Comparison of ENCODE assay signal across 1 cellular context in genomic region chr1:212791676-212792395, GRCh38.
TF ChIP-seq lines count a peak whose summit lies in the region.

NSL1 (minus strand) TSS chr1:212791777; CDS start chr1:212791763, 14 bp downstream.
TATDN3 (plus strand) TSS chr1:212791894; CDS start chr1:212791922, 28 bp downstream.

TF ChIP-seq in HepG2, 621 proteins besides CTCF, POLR2A, EP300 and RAD21 (continued from another document and continues in another):
- TF ChIP-seq ZNF142 (CRISPR knock-in tag; IDR thresholded peaks at IDR 0.05): peak; percentile 87
- no peak for TF ChIP-seq ZNF432 (CRISPR knock-in tag; IDR thresholded peaks at IDR 0.05; ENCODE audit: borderline replicate concordance)
- no peak for TF ChIP-seq CENPX (CRISPR knock-in tag; IDR thresholded peaks at IDR 0.05)
- peak; percentile 93; the same call in 1 of the 2 replicates for TF ChIP-seq KLF13 (CRISPR knock-in tag; IDR thresholded peaks at IDR 0.05)
- TF ChIP-seq MYPOP (CRISPR knock-in tag; IDR thresholded peaks at IDR 0.05): peak; percentile 96
- TF ChIP-seq ZNF672 (CRISPR knock-in tag; IDR thresholded peaks at IDR 0.05): 0 out of 2 replicates have a peak, but pooled peaks have one; percentile 30
- TF ChIP-seq ZNF335 (CRISPR knock-in tag; IDR thresholded peaks at IDR 0.05): peak; percentile 87
- peak; percentile 96 for TF ChIP-seq MED1 (CRISPR knock-in tag; IDR thresholded peaks at IDR 0.05)
- TF ChIP-seq CREB3 (CRISPR knock-in tag; IDR thresholded peaks at IDR 0.05): peak; percentile 74
- no peak for TF ChIP-seq JDP2 (CRISPR knock-in tag; IDR thresholded peaks at IDR 0.05; ENCODE audit: borderline replicate concordance)
- TF ChIP-seq ZKSCAN1 (IDR thresholded peaks at IDR 0.05; ENCODE audit: low read length): no peak
- peak; percentile 65; the same call in 1 of the 2 replicates for TF ChIP-seq ZBTB20 (CRISPR knock-in tag; IDR thresholded peaks at IDR 0.05; ENCODE audit: borderline replicate concordance, low read depth)
- peak; percentile 96 for TF ChIP-seq DMAP1 (CRISPR knock-in tag; IDR thresholded peaks at IDR 0.05)
- no peak for TF ChIP-seq CAMTA2 (CRISPR knock-in tag; IDR thresholded peaks at IDR 0.05; ENCODE audit: borderline replicate concordance)
- TF ChIP-seq ZNF3 (CRISPR knock-in tag; IDR thresholded peaks at IDR 0.05): no peak
- TF ChIP-seq ZNF639 (CRISPR knock-in tag; conservative IDR thresholded peaks at IDR 0.05): peak; percentile 96
- no peak; the same call in 1 of the 2 replicates for TF ChIP-seq BRCA1 (CRISPR knock-in tag; IDR thresholded peaks at IDR 0.05)
- peak; percentile 92 for TF ChIP-seq PHF5A (CRISPR knock-in tag; IDR thresholded peaks at IDR 0.05; ENCODE audit: low read depth, unreplicated experiment)
- no peak for TF ChIP-seq FLYWCH1 (CRISPR knock-in tag; IDR thresholded peaks at IDR 0.05)
- TF ChIP-seq ZBTB38 (CRISPR knock-in tag; IDR thresholded peaks at IDR 0.05): peak; percentile 92
- peak; percentile 69; the same call in 1 of the 2 replicates for TF ChIP-seq ZNF652 (CRISPR knock-in tag; IDR thresholded peaks at IDR 0.05; ENCODE audit: borderline replicate concordance, low read depth)
- no peak for TF ChIP-seq ATRX (CRISPR knock-in tag; IDR thresholded peaks at IDR 0.05; ENCODE audit: borderline replicate concordance)
- TF ChIP-seq NR2F1 (CRISPR knock-in tag; IDR thresholded peaks at IDR 0.05): peak in 1 of 2 experiments; percentile 56
- peak; percentile 100 for TF ChIP-seq GABPB1 (CRISPR knock-in tag; IDR thresholded peaks at IDR 0.05)
- TF ChIP-seq RFXAP (CRISPR knock-in tag; IDR thresholded peaks at IDR 0.05; ENCODE audit: borderline replicate concordance): peak; percentile 92
- no peak for TF ChIP-seq TCF12 (IDR thresholded peaks at IDR 0.05)
- TF ChIP-seq TCF12 (CRISPR knock-in tag; IDR thresholded peaks at IDR 0.05): no peak; the same call in 1 of the 2 replicates
- peak; percentile 98; the same call in 1 of the 2 replicates for TF ChIP-seq CBX5 (CRISPR knock-in tag; IDR thresholded peaks at IDR 0.05; ENCODE audit: borderline replicate concordance)
- TF ChIP-seq ZNF44 (CRISPR knock-in tag; IDR thresholded peaks at IDR 0.05): no peak
- TF ChIP-seq SOX6 (IDR thresholded peaks at IDR 0.05): no peak
- TF ChIP-seq SOX6 (CRISPR knock-in tag; IDR thresholded peaks at IDR 0.05): peak; percentile 93
- TF ChIP-seq ZFP82 (CRISPR knock-in tag; IDR thresholded peaks at IDR 0.05; ENCODE audit: borderline replicate concordance): peak; percentile 99
- no peak for TF ChIP-seq MTA3 (CRISPR knock-in tag; IDR thresholded peaks at IDR 0.05)
- peak; percentile 78 for TF ChIP-seq ELF1 (CRISPR knock-in tag; IDR thresholded peaks at IDR 0.05)
- peak; percentile 72 for TF ChIP-seq ZNF609 (CRISPR knock-in tag; IDR thresholded peaks at IDR 0.05; ENCODE audit: borderline replicate concordance)
- TF ChIP-seq ZNF460 (CRISPR knock-in tag; IDR thresholded peaks at IDR 0.05; ENCODE audit: borderline replicate concordance): peak; percentile 81; the same call in 1 of the 2 replicates
- peak; percentile 78; the same call in 1 of the 2 replicates for TF ChIP-seq ATF7-NPFF (CRISPR knock-in tag; IDR thresholded peaks at IDR 0.05; ENCODE audit: low read depth)
- TF ChIP-seq ZNF784 (CRISPR knock-in tag; IDR thresholded peaks at IDR 0.05; ENCODE audit: borderline replicate concordance): peak; percentile 95; the same call in 1 of the 2 replicates
- TF ChIP-seq TMF1 (CRISPR knock-in tag; IDR thresholded peaks at IDR 0.05; ENCODE audit: low read depth): peak; percentile 62; the same call in 1 of the 2 replicates
- no peak; the same call in 1 of the 2 replicates for TF ChIP-seq ZSCAN12 (CRISPR knock-in tag; IDR thresholded peaks at IDR 0.05)
- TF ChIP-seq ZNF280D (CRISPR knock-in tag; IDR thresholded peaks at IDR 0.05): peak; percentile 98
- no peak for TF ChIP-seq SUZ12 (IDR thresholded peaks at IDR 0.05; ENCODE audit: low read depth, low read length)
- peak; percentile 95 for TF ChIP-seq ZNF891 (CRISPR knock-in tag; IDR thresholded peaks at IDR 0.05)
- peak; percentile 81; the same call in 1 of the 2 replicates for TF ChIP-seq MXD3 (CRISPR knock-in tag; IDR thresholded peaks at IDR 0.05)
- peak; percentile 96 for TF ChIP-seq YY1 (IDR thresholded peaks at IDR 0.05; ENCODE audit: insufficient read depth, insufficient replicate concordance, low read depth, low read length)
- TF ChIP-seq BRD4 (CRISPR knock-in tag; IDR thresholded peaks at IDR 0.05): peak; percentile 92
- no peak for TF ChIP-seq ZMAT5 (CRISPR knock-in tag; IDR thresholded peaks at IDR 0.05; ENCODE audit: borderline replicate concordance, low read depth)
- TF ChIP-seq GATAD1 (CRISPR knock-in tag; IDR thresholded peaks at IDR 0.05): peak; percentile 99
- peak; percentile 65 for TF ChIP-seq HIVEP1 (CRISPR knock-in tag; IDR thresholded peaks at IDR 0.05)
